Comparison of ENCODE assay signal across 8 cellular contexts in the genomic region with DNA sequence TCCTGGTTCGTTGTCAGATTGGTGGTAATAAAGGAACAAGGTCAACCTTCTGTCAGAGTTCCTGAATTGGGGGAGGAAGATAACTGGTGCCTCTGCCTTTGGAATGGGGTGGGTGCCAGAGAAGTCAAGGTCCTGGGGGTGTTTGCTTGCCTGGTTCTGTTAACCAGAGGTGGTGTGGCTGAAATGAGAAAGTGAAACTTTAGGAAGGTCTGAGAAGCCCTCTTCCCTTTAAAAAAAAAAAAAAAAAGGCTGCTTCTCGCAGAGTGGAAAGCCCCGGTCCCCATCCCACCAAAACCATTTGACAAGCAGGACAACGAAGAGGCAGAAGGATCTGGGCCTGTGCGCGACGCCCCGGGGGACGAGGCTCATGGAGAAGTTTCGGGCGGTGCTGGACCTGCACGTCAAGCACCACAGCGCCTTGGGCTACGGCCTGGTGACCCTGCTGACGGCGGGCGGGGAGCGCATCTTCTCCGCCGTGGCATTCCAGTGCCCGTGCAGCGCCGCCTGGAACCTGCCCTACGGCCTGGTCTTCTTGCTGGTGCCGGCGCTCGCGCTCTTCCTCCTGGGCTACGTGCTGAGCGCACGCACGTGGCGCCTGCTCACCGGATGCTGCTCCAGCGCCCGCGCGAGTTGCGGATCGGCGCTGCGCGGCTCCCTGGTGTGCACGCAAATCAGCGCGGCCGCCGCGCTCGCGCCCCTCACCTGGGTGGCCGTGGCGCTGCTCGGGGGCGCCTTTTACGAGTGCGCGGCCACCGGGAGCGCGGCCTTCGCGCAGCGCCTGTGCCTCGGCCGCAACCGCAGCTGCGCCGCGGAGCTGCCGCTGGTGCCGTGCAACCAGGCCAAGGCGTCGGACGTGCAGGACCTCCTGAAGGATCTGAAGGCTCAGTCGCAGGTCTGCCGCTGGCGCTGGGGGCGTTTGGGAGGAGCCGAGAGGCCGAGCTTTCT. TPM values are rescaled to one million over a fixed set of nuclear protein-coding genes. Genes with fewer than 3 reads are reported as not detected.
DNase-seq lines count a peak whose midpoint lies in the region; ATAC-seq and TF ChIP-seq lines count a peak whose summit lies in the region.

No MANE protein-coding gene starts in this region.

- peak overlapping the region; percentile 78 to 84 for H3K4me3 Mint-ChIP-seq in activated T-cell treated with anti-CD3 and anti-CD28 coated beads, Interleukin-2, amount 50 U/mL, for 72 hours

- no peaks in the 10 kb centered on the region for H3K36me3 ChIP-seq in gastroesophageal sphincter

- peak overlapping the region in 2 of 4 donors; percentile 11 to 50 for H3K27ac ChIP-seq in gastroesophageal sphincter

- H3K27me3 Mint-ChIP-seq in activated T-cell treated with anti-CD3 and anti-CD28 coated beads, Interleukin-2, amount 50 U/mL, for 72 hours (ENCODE audit: low read depth), result peaks cover 16% of the 10 kb centered on the region

- peaks cover 19% of the 10 kb centered on the region for H3K27me3 ChIP-seq in gastroesophageal sphincter

- H3K4me1 Mint-ChIP-seq in activated T-cell treated with anti-CD3 and anti-CD28 coated beads, Interleukin-2, amount 50 U/mL, for 72 hours (ENCODE audit: low read depth), result peaks cover 44% of the 10 kb centered on the region

- in situ Hi-C loops in GM13976 (cut with MboI; ENCODE audit: low sequenced_read_pairs, unreplicated experiment), result no loop called here

- peak overlapping the region; percentile 25 to 55 for H3K4me3 ChIP-seq in gastroesophageal sphincter

- DNase-seq in GM13976 (ENCODE audit: low spot score), result peak; percentile 81
- DNase-seq in NCI-H2029 treated with DMSO at 0.1 percent for 48 hours (lab: John Stamatoyannopoulos, UW), result peak; percentile 98
- peak; percentile 68 to 72 for DNase-seq in activated T-cell treated with anti-CD3 and anti-CD28 coated beads, Interleukin-2, amount 50 U/mL, for 72 hours
- no peak for DNase-seq in omental fat pad (ENCODE audit: low spot score)
- peak; percentile 53 for DNase-seq in ureter (ENCODE audit: low spot score)
- DNase-seq in NCI-H226, result no peak

- ATAC-seq in HG02571 (IDR thresholded peaks at IDR 0.05; ENCODE audit: unreplicated experiment) (peak; percentile 76), gastroesophageal sphincter (peak; percentile 65), omental fat pad (ENCODE audit: low FRiP score) (peak; percentile 66)
- ATAC-seq in activated T-cell treated with anti-CD3 and anti-CD28 coated beads, Interleukin-2, amount 50 U/mL, for 72 hours (replicated peaks in 1 of 2), result peak; percentile 95 to 96

- TF ChIP-seq CTCF in GM13976 (IDR thresholded peaks at IDR 0.05; ENCODE audit: borderline replicate concordance, control extremely low read depth, extremely low read depth, insufficient read depth, missing control alignments) (no peak), gastroesophageal sphincter (IDR thresholded peaks at IDR 0.05) (no peak), omental fat pad (IDR thresholded peaks at IDR 0.05) (no peak)

- H3K4me1 ChIP-seq in gastroesophageal sphincter, result peaks cover 0 to 13% (median 0%) of the 10 kb centered on the region in 3 donors

- peaks cover 0 to 4% of the 10 kb centered on the region in 2 donors for H3K36me3 Mint-ChIP-seq in activated T-cell treated with anti-CD3 and anti-CD28 coated beads, Interleukin-2, amount 50 U/mL, for 72 hours (ENCODE audit: insufficient read depth in 2 of 2)

- 17 to 75% methylated on average over 1 to 9 of the region's 81 CpGs for WGBS in gastroesophageal sphincter (ENCODE audit: low coverage in 1 of 2), 2 donors

- TF ChIP-seq POLR2A in gastroesophageal sphincter (IDR thresholded peaks at IDR 0.05), result no peak

- no peak for TF ChIP-seq EP300 in gastroesophageal sphincter (IDR thresholded peaks at IDR 0.05)

- H3K27ac Mint-ChIP-seq in activated T-cell treated with anti-CD3 and anti-CD28 coated beads, Interleukin-2, amount 50 U/mL, for 72 hours, result peak overlapping the region; percentile 12

- H3K9me3 ChIP-seq in gastroesophageal sphincter, result no peaks in the 10 kb centered on the region

- no peaks in the 10 kb centered on the region for H3K9me3 Mint-ChIP-seq in activated T-cell treated with anti-CD3 and anti-CD28 coated beads, Interleukin-2, amount 50 U/mL, for 72 hours

RNA-seq across cellular contexts. Expression of a gene that starts 0.7 kb away (rescaled TPM):
- total RNA-seq in activated T-cell treated with anti-CD3 and anti-CD28 coated beads, Interleukin-2, amount 50 U/mL, for 72 hours, result 1 to 10 TPM; 5.3 to 6.0 TPM
- total RNA-seq in gastroesophageal sphincter, result 1 to 10 TPM in 2 of 4 donors, under 1 TPM in 1, not detected in 1; 0.50 to 6.9 (median 4.2) TPM
- total RNA-seq in omental fat pad, result 1 to 10 TPM; 1.6 to 9.5 (median 5.3) TPM
- total RNA-seq in ureter, result 2.2 TPM

RNA-seq across cellular contexts. Expression of a gene that starts 49.6 kb away (rescaled TPM):
- total RNA-seq in activated T-cell treated with anti-CD3 and anti-CD28 coated beads, Interleukin-2, amount 50 U/mL, for 72 hours, result not detected
- 1 to 10 TPM in 3 of 4 donors, under 1 TPM in 1; 0.81 to 6.0 (median 3.0) TPM for total RNA-seq in gastroesophageal sphincter
- total RNA-seq in omental fat pad, result 1 to 10 TPM in 3 of 4 donors, under 1 TPM in 1; 0.48 to 6.0 (median 1.4) TPM
- 1.7 TPM for total RNA-seq in ureter

Comparison
In these comparisons a context has a peak if more than half of its experiments do, and no peak if none do; other contexts are left out.
1. DNase-seq: peak in GM13976 (single experiment), NCI-H2029 treated with DMSO at 0.1 percent for 48 hours (single experiment), activated T-cell treated with anti-CD3 and anti-CD28 coated beads, Interleukin-2, amount 50 U/mL, for 72 hours (2 of 2) and ureter (single experiment); none in omental fat pad (single experiment) and NCI-H226 (single experiment).
2. Peak in every context shown above with its lines, with median percentiles within 50 percentile points of each other: ATAC-seq.